21 cellular contexts compared by ENCODE assay signal in the genomic region with DNA sequence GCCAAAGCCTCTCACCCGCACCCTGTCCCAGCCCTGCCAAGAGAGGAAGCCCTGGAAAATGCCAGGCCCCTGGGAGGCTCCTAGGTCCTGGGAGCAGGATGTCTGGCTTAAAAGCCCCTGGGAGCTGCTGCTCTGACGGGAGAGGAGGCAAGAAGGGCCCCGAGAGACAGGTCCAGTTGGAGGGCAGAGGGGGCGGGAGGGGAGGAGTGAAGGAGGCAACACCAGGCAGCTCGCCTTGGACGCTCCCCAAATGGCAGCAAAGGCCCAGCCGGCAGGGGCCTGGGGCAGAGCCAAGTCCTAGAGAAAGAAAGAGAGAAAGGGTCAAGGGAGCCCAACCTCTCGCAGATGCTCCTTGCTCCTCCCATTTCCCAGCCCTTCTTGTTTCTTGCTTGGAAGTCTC. TPM values are rescaled to one million over a fixed set of nuclear protein-coding genes. Genes with fewer than 3 reads are reported as not detected.
DNase-seq lines count a peak whose midpoint lies in the region; ATAC-seq, FAIRE-seq and TF ChIP-seq lines count a peak whose summit lies in the region.
"Had no signal": no experiment of that assay in that cellular context is flagged by ENCODE, and none has a peak within 500 bp of the region (broad histone marks: within the 10 kb centered on the region; RNA-seq: fewer than 3 reads in every experiment).

No MANE protein-coding gene starts in this region.

- H3K27ac ChIP-seq in BLaER1 (0 out of 2 replicates have a peak overlapping the region, but pooled peaks have one; percentile 9), adrenal gland (no peak overlapping the region), osteoblast (ENCODE audit: low read depth, low read length) (no peak overlapping the region), esophagus squamous epithelium (no peak overlapping the region)
- H3K27ac ChIP-seq: lower lobe of right lung, WERI-Rb-1 had no signal

- ATAC-seq in GM18498 (IDR thresholded peaks at IDR 0.05; ENCODE audit: unreplicated experiment) = no peak
- ATAC-seq: activated CD8-positive, alpha-beta T cell treated with anti-CD3 and anti-CD28 coated beads, Interleukin-2, amount 10 ng/mL, durations not matched to agents 7 days and 5 days; activated T-helper 17 cell treated with anti-CD3 and anti-CD28 coated beads, Interleukin-2, amount 50 U/mL, for 72 hours; HCT116 had no signal

- H3K4me2 ChIP-seq in BLaER1 (no peak overlapping the region), osteoblast (ENCODE audit: insufficient read depth, low read length) (no peak overlapping the region)

- peak overlapping the region; percentile 54 for H2AFZ ChIP-seq in osteoblast (ENCODE audit: low read length)

- intact Hi-C loops in adrenal gland (cut with DNase I) (no loop called here), head of caudate nucleus (cut with DNase I) (no loop called here), esophagus squamous epithelium (cut with DNase I) (no loop called here)

- TF ChIP-seq POLR2A in adrenal gland (IDR thresholded peaks at IDR 0.05) (no peak), esophagus squamous epithelium (IDR thresholded peaks at IDR 0.05) (no peak)

- peaks cover 8% of the 10 kb centered on the region for H3K4me1 ChIP-seq in BLaER1
- H3K4me1 ChIP-seq in adrenal gland (replicated peaks in 1 of 2) = no peaks in the 10 kb centered on the region
- peaks cover 6% of the 10 kb centered on the region for H3K4me1 ChIP-seq in osteoblast (ENCODE audit: insufficient read depth, low read length)
- peaks cover 0 to 15% (median 3%) of the 10 kb centered on the region in 3 donors for H3K4me1 ChIP-seq in esophagus squamous epithelium
- H3K4me1 ChIP-seq: lower lobe of right lung had no signal

- WGBS in adrenal gland, 4 donors = 39 to 60% (median 51%) methylated on average over 7 to 8 of the region's 8 CpGs
- WGBS in esophagus squamous epithelium, 2 donors = 46 to 55% methylated on average over 6 to 8 of the region's 8 CpGs

- H3K27me3 ChIP-seq in BLaER1 (no peaks in the 10 kb centered on the region), adrenal gland (no peaks in the 10 kb centered on the region), osteoblast (ENCODE audit: insufficient read depth, low read length) (no peaks in the 10 kb centered on the region), esophagus squamous epithelium (no peaks in the 10 kb centered on the region)

- H3K9me3 ChIP-seq in BLaER1 (no peaks in the 10 kb centered on the region), adrenal gland (replicated peaks in 1 of 3) (no peaks in the 10 kb centered on the region), osteoblast (ENCODE audit: low read depth, low read length) (no peaks in the 10 kb centered on the region), esophagus squamous epithelium (no peaks in the 10 kb centered on the region)
- H3K9me3 ChIP-seq: lower lobe of right lung had no signal

- peak in 6 of 7 donors; percentile 47 to 75 (median 58) for DNase-seq in adrenal gland
- DNase-seq in head of caudate nucleus = peak in 25 of 42 donors; percentile 18 to 58 (median 34)
- DNase-seq in osteoblast (ENCODE audit: insufficient read length, low spot score, missing footprints) = peak; percentile 81
- no peak for DNase-seq in NCI-H146 (lab: John Stamatoyannopoulos, UW)
- DNase-seq in esophagus squamous epithelium (lab: John Stamatoyannopoulos, UW) = no peak
- no peak for DNase-seq in GM19239 (ENCODE audit: insufficient read length, low spot score)
- DNase-seq: activated CD8-positive, alpha-beta T cell treated with anti-CD3 and anti-CD28 coated beads, Interleukin-2, amount 10 ng/mL, durations not matched to agents 7 days and 5 days; dermis blood vessel endothelial cell; lower lobe of right lung; MV-4-11; NCI-H2107; T-helper 1 cell; WERI-Rb-1 had no signal

- no peak for FAIRE-seq in GM19239 (lab: Jason Lieb, UNC)
- FAIRE-seq: G401.6, GM12891 had no signal

- H3K9ac ChIP-seq in BLaER1 = no peak overlapping the region

- H3K36me3 ChIP-seq in BLaER1 (no peaks in the 10 kb centered on the region), adrenal gland (replicated peaks in 1 of 2) (no peaks in the 10 kb centered on the region), osteoblast (ENCODE audit: insufficient read depth, low read length) (no peaks in the 10 kb centered on the region), esophagus squamous epithelium (no peaks in the 10 kb centered on the region)
- H3K36me3 ChIP-seq: lower lobe of right lung, WERI-Rb-1 had no signal

- no peaks in the 10 kb centered on the region for H3K79me2 ChIP-seq in osteoblast (ENCODE audit: insufficient read depth, low read length)

- H3K4me3 ChIP-seq in BLaER1 (no peak overlapping the region), adrenal gland (no peak overlapping the region), osteoblast (ENCODE audit: insufficient read depth, low read length) (no peak overlapping the region), esophagus squamous epithelium (no peak overlapping the region)
- H3K4me3 ChIP-seq: lower lobe of right lung, skin epidermis had no signal

- TF ChIP-seq CTCF in adrenal gland (IDR thresholded peaks at IDR 0.05) (no peak), osteoblast (IDR thresholded peaks at IDR 0.05; ENCODE audit: extremely low read depth, low read depth, low read length) (no peak), esophagus squamous epithelium (IDR thresholded peaks at IDR 0.05) (no peak)

- H4K20me1 ChIP-seq in BLaER1 = no peaks in the 10 kb centered on the region
- H4K20me1 ChIP-seq in osteoblast (ENCODE audit: insufficient read depth, low read length) = no peaks in the 10 kb centered on the region

RNA-seq across cellular contexts. Expression of a gene that starts 6.8 kb away (rescaled TPM):
- not detected for total RNA-seq in adrenal gland
- not detected for polyA plus RNA-seq in adrenal gland
- not detected in 2 replicates for total RNA-seq in osteoblast
- not detected for total RNA-seq in esophagus squamous epithelium
- total RNA-seq: activated CD8-positive, alpha-beta T cell treated with anti-CD3 and anti-CD28 coated beads, Interleukin-2, amount 10 ng/mL, durations not matched to agents 7 days and 5 days; dermis blood vessel endothelial cell; lower lobe of right lung; ureter had no signal

RNA-seq across cellular contexts. Expression of a gene that starts 45.4 kb away (rescaled TPM):
- total RNA-seq in adrenal gland (10 to 100 TPM in 5 of 8 donors, 1 to 10 TPM in 3; 6.1 to 18.7 (median 14.8) TPM), osteoblast (13.0 and 14.8 TPM in 2 replicates), esophagus squamous epithelium (10 to 100 TPM; 25.0 to 31.4 (median 27.3) TPM)
- polyA plus RNA-seq in adrenal gland = 1 to 10 TPM; 3.3 to 8.5 (median 4.9) TPM

RNA-seq across cellular contexts. Expression of a gene that starts 47.3 kb away (rescaled TPM):
- total RNA-seq in adrenal gland (10 to 100 TPM; 34.4 to 69.2 (median 45.0) TPM), osteoblast (45.4 and 50.3 TPM in 2 replicates), esophagus squamous epithelium (10 to 100 TPM; 15.5 to 24.2 (median 19.4) TPM)
- polyA plus RNA-seq in adrenal gland = 10 to 100 TPM; 14.2 to 33.6 (median 20.7) TPM

Comparison
In these comparisons a context has a peak if more than half of its experiments do, and no peak if none do; other contexts are left out.
1. DNase-seq: peak in adrenal gland (6 of 7), head of caudate nucleus (25 of 42) and osteoblast (single experiment); none in NCI-H146 (single experiment), esophagus squamous epithelium (single experiment) and GM19239 (single experiment).